ENCODE assay signal across 10 cellular contexts in the genomic region with DNA sequence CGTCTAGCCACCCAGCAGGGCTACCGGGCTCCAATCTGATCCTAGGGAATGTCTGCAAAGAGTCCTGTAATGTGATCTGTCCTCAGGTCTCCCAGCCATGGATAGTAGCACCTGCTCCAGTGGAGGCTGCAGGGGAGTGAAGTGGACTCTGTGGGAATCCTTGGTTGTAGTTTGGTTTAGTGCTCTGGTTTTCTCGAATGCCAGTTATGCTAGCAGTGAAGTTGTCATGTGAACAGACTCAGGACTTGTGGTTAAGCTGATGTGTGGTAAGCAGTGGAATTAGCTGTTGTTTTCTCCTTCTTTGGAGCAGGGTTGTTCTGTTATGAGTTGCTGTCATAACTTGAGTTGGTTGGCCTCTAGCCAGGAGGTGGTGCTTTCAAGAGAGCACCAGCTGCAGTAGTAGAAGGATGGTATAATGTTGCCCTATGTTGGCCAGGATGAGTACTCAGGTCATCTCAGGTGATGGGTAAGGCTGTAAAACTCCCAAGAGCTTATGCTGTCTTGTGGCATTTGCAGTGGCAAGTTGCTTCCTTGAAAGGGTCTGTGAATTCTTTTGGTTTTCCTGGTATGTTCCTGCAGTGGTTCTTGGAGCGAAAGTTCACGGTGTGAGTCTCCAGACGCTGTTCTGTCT.
DNase-seq lines count a peak whose midpoint lies in the region; ATAC-seq and TF ChIP-seq lines count a peak whose summit lies in the region.
"Had no signal": no experiment of that assay in that cellular context is flagged by ENCODE, and none has a peak within 500 bp of the region (broad histone marks: within the 10 kb centered on the region; RNA-seq: fewer than 3 reads in every experiment).

No MANE protein-coding gene starts in this region.

- H3K4me2 ChIP-seq in OCI-LY1 (ENCODE audit: low read length): no peak overlapping the region; the same call in 1 of the 2 replicates
- H3K4me2 ChIP-seq: BLaER1 had no signal

- H2AFZ ChIP-seq in OCI-LY1 (ENCODE audit: low read length): no peak overlapping the region

- no peak for TF ChIP-seq CTCF in OCI-LY1 (IDR thresholded peaks at IDR 0.05; ENCODE audit: low read length)

- no peak overlapping the region for H3K9ac ChIP-seq in OCI-LY1 (ENCODE audit: low read length)
- H3K9ac ChIP-seq: BLaER1 had no signal

- DNase-seq in activated CD4-positive, alpha-beta T cell treated with anti-CD3 and anti-CD28 coated beads for 36 hours: peak; percentile 67
- DNase-seq in activated CD4-positive, alpha-beta T cell treated with anti-CD3 and anti-CD28 coated beads, Interleukin-2, amount 50 U/mL, for 4 hours: no peak
- DNase-seq in epithelial cell of prostate (ENCODE audit: low read depth, low spot score) (peak; percentile 74), epidermal melanocyte (ENCODE audit: insufficient read length, low spot score) (no peak), C1 segment of cervical spinal cord (lab: John Stamatoyannopoulos, UW) (no peak)

- H3K4me1 ChIP-seq in OCI-LY1 (ENCODE audit: insufficient read depth, low read length, severe bottlenecking): peaks cover 9% of the 10 kb centered on the region

- H3K27ac Mint-ChIP-seq in activated CD4-positive, alpha-beta T cell treated with anti-CD3 and anti-CD28 coated beads for 36 hours: no peak overlapping the region
- peak overlapping the region; percentile 22 for H3K27ac Mint-ChIP-seq in stimulated activated memory B cell treated with anti-CD40 and anti-IgM and Interleukin-4, amounts not matched to agents 10 μg/mL and 1 μg/mL and 100 μg/mL, for 72 hours

- H3K36me3 ChIP-seq in OCI-LY1 (ENCODE audit: insufficient read depth, low read length): no peaks in the 10 kb centered on the region

- H3K4me1 Mint-ChIP-seq in activated CD4-positive, alpha-beta T cell treated with anti-CD3 and anti-CD28 coated beads for 36 hours: peaks cover 19% of the 10 kb centered on the region
- H3K4me1 Mint-ChIP-seq in stimulated activated memory B cell treated with anti-CD40 and anti-IgM and Interleukin-4, amounts not matched to agents 10 μg/mL and 1 μg/mL and 100 μg/mL, for 72 hours: peaks cover 29% of the 10 kb centered on the region

- H3K9me3 ChIP-seq in OCI-LY1 (ENCODE audit: low read length): 0 out of 2 replicates have a peak, but pooled peaks cover 4% of the 10 kb centered on the region

- no peaks in the 10 kb centered on the region for H3K27me3 Mint-ChIP-seq in activated CD4-positive, alpha-beta T cell treated with anti-CD3 and anti-CD28 coated beads for 36 hours
- H3K27me3 Mint-ChIP-seq in stimulated activated memory B cell treated with anti-CD40 and anti-IgM and Interleukin-4, amounts not matched to agents 10 μg/mL and 1 μg/mL and 100 μg/mL, for 72 hours: no peaks in the 10 kb centered on the region
- H3K27me3 Mint-ChIP-seq: central memory CD8-positive, alpha-beta T cell had no signal

- H3K4me3 ChIP-seq in OCI-LY1 (ENCODE audit: low read depth, low read length, poor library complexity, severe bottlenecking): no peak overlapping the region
- H3K4me3 ChIP-seq: BLaER1 had no signal

- H3K27ac ChIP-seq in OCI-LY1 (ENCODE audit: low read depth, low read length, poor library complexity, severe bottlenecking) (peak overlapping the region; percentile 54), epithelial cell of prostate (no peak overlapping the region)
- H3K27ac ChIP-seq: BLaER1 had no signal

- H3K79me2 ChIP-seq in OCI-LY1 (ENCODE audit: insufficient read depth, low read length): no peaks in the 10 kb centered on the region

- intact Hi-C loops in activated CD4-positive, alpha-beta T cell treated with anti-CD3 and anti-CD28 coated beads for 36 hours (cut with DNase I, micrococcal nuclease): no loop called here

- H3K9me2 ChIP-seq in OCI-LY1 (ENCODE audit: low read depth, low read length): no peaks in the 10 kb centered on the region

- no peaks in the 10 kb centered on the region for H3K27me3 ChIP-seq in OCI-LY1 (ENCODE audit: insufficient read depth, low read length)
- H3K27me3 ChIP-seq: BLaER1 had no signal

- peak; percentile 84 for ATAC-seq in activated CD4-positive, alpha-beta T cell treated with anti-CD3 and anti-CD28 coated beads for 36 hours
- no peak for ATAC-seq in stimulated activated memory B cell treated with anti-CD40 and anti-IgM and Interleukin-4, amounts not matched to agents 10 μg/mL and 1 μg/mL and 100 μg/mL, for 72 hours
- no peak for ATAC-seq in GM21515 (IDR thresholded peaks at IDR 0.05; ENCODE audit: unreplicated experiment)

- peaks cover 32% of the 10 kb centered on the region for H3K9me3 Mint-ChIP-seq in activated CD4-positive, alpha-beta T cell treated with anti-CD3 and anti-CD28 coated beads for 36 hours (ENCODE audit: low read depth)
- peaks cover 24% of the 10 kb centered on the region for H3K9me3 Mint-ChIP-seq in stimulated activated memory B cell treated with anti-CD40 and anti-IgM and Interleukin-4, amounts not matched to agents 10 μg/mL and 1 μg/mL and 100 μg/mL, for 72 hours

- no peak overlapping the region for H3K4me3 Mint-ChIP-seq in activated CD4-positive, alpha-beta T cell treated with anti-CD3 and anti-CD28 coated beads for 36 hours
- no peak overlapping the region for H3K4me3 Mint-ChIP-seq in stimulated activated memory B cell treated with anti-CD40 and anti-IgM and Interleukin-4, amounts not matched to agents 10 μg/mL and 1 μg/mL and 100 μg/mL, for 72 hours
- H3K4me3 Mint-ChIP-seq: central memory CD8-positive, alpha-beta T cell had no signal

- POLR2A ChIA-PET in activated CD4-positive, alpha-beta T cell treated with anti-CD3 and anti-CD28 coated beads for 36 hours (lab: Charles Lee): no interaction called here

- no peaks in the 10 kb centered on the region for H4K20me1 ChIP-seq in OCI-LY1 (ENCODE audit: insufficient read depth, low read length)

- H3F3A ChIP-seq in OCI-LY1 (ENCODE audit: insufficient read depth, low read length): no peaks in the 10 kb centered on the region

- CTCF ChIA-PET in activated CD4-positive, alpha-beta T cell treated with anti-CD3 and anti-CD28 coated beads for 36 hours (lab: Charles Lee): no interaction called here

- H3K36me3 Mint-ChIP-seq in activated CD4-positive, alpha-beta T cell treated with anti-CD3 and anti-CD28 coated beads for 36 hours (ENCODE audit: low read depth): peaks cover 43% of the 10 kb centered on the region
- peaks cover 53% of the 10 kb centered on the region for H3K36me3 Mint-ChIP-seq in stimulated activated memory B cell treated with anti-CD40 and anti-IgM and Interleukin-4, amounts not matched to agents 10 μg/mL and 1 μg/mL and 100 μg/mL, for 72 hours

Comparison
In these comparisons a context has a peak if more than half of its experiments do, and no peak if none do; other contexts are left out.
1. DNase-seq: peak in activated CD4-positive, alpha-beta T cell treated with anti-CD3 and anti-CD28 coated beads for 36 hours (single experiment) and epithelial cell of prostate (single experiment); none in activated CD4-positive, alpha-beta T cell treated with anti-CD3 and anti-CD28 coated beads, Interleukin-2, amount 50 U/mL, for 4 hours (0 of 2), epidermal melanocyte (single experiment) and C1 segment of cervical spinal cord (0 of 14).